8 cellular contexts compared by ENCODE assay signal in genomic region chr5:140131967-140132409, GRCh38. TPM values are rescaled to one million over a fixed set of nuclear protein-coding genes. Genes with fewer than 3 reads are reported as not detected.
DNase-seq lines count a peak whose midpoint lies in the region; ATAC-seq and TF ChIP-seq lines count a peak whose summit lies in the region.

No MANE protein-coding gene starts in this region.

- H4K20me1 ChIP-seq in MM.1S (ENCODE audit: insufficient read depth, low read length): no peaks in the 10 kb centered on the region

- H3K9me3 Mint-ChIP-seq in CD4-positive, CD25-positive, alpha-beta regulatory T cell: no peaks in the 10 kb centered on the region

- no peaks in the 10 kb centered on the region for H3K9me3 ChIP-seq in CD4-positive, CD25-positive, alpha-beta regulatory T cell (ENCODE audit: control insufficient read depth in 2 of 2, low read length in 2 of 2)
- no peaks in the 10 kb centered on the region for H3K9me3 ChIP-seq in MM.1S (replicated peaks; ENCODE audit: insufficient read depth, low read length)

- no peaks in the 10 kb centered on the region for H3K4me1 ChIP-seq in CD4-positive, CD25-positive, alpha-beta regulatory T cell (ENCODE audit: control insufficient read depth, insufficient read depth, low read length, poor library complexity, severe bottlenecking)
- H3K4me1 ChIP-seq in MM.1S (ENCODE audit: low read length): peaks cover 9% of the 10 kb centered on the region

- H3K4me2 ChIP-seq in MM.1S (ENCODE audit: low read depth, low read length): no peak overlapping the region

- no peaks in the 10 kb centered on the region for H3K27me3 Mint-ChIP-seq in CD4-positive, CD25-positive, alpha-beta regulatory T cell

- no peaks in the 10 kb centered on the region for H3F3A ChIP-seq in MM.1S (ENCODE audit: insufficient read depth, low read length)

- H3K4me3 ChIP-seq in CD4-positive, CD25-positive, alpha-beta regulatory T cell (ENCODE audit: low read depth, low read length): no peak overlapping the region
- H3K4me3 ChIP-seq in MM.1S (ENCODE audit: low read length): no peak overlapping the region

- H2AFZ ChIP-seq in MM.1S (ENCODE audit: low read length): no peak overlapping the region

- peaks cover 5 to 36% (median 27%) of the 10 kb centered on the region in 4 donors for H3K4me1 Mint-ChIP-seq in CD4-positive, CD25-positive, alpha-beta regulatory T cell

- H3K79me2 ChIP-seq in MM.1S (ENCODE audit: low read length): no peaks in the 10 kb centered on the region

- H3K4me3 Mint-ChIP-seq in CD4-positive, CD25-positive, alpha-beta regulatory T cell: peak overlapping the region in 1 of 4 donors; percentile 11

- H3K27ac ChIP-seq in CD4-positive, CD25-positive, alpha-beta regulatory T cell (ENCODE audit: insufficient read depth, low read length, poor library complexity, severe bottlenecking): no peak overlapping the region
- H3K27ac ChIP-seq in MM.1S (ENCODE audit: low read length): no peak overlapping the region

- peak in 1 of 3 donors; percentile 26 for DNase-seq in CD4-positive, CD25-positive, alpha-beta regulatory T cell
- peak; percentile 98 for DNase-seq in HT1080 (ENCODE audit: low read depth)
- peak; percentile 49 for DNase-seq in activated CD8-positive, alpha-beta memory T cell treated with anti-CD3 and anti-CD28 coated beads, Interleukin-2, amount 50 U/mL, for 48 hours
- DNase-seq in left lobe of liver (ENCODE audit: low spot score): peak; percentile 36
- no peak for DNase-seq in C1 segment of cervical spinal cord (lab: John Stamatoyannopoulos, UW)
- DNase-seq in MM.1S: no peak

- no peaks in the 10 kb centered on the region for H3K27me3 ChIP-seq in CD4-positive, CD25-positive, alpha-beta regulatory T cell (ENCODE audit: control insufficient read depth, insufficient read depth, low read length)
- no peaks in the 10 kb centered on the region for H3K27me3 ChIP-seq in MM.1S (replicated peaks; ENCODE audit: insufficient read depth, low read length)

- TF ChIP-seq CTCF in MM.1S (IDR thresholded peaks at IDR 0.05; ENCODE audit: low read length): no peak

- ATAC-seq in CD4-positive, CD25-positive, alpha-beta regulatory T cell (ENCODE audit: low read depth in 2 of 2): peak; percentile 20 to 34
- ATAC-seq in left lobe of liver: peak; percentile 45
- no peak for ATAC-seq in HG03139 (IDR thresholded peaks at IDR 0.05; ENCODE audit: unreplicated experiment)
- no peak for ATAC-seq in HG03378 (IDR thresholded peaks at IDR 0.05; ENCODE audit: unreplicated experiment)

- H3K36me3 ChIP-seq in CD4-positive, CD25-positive, alpha-beta regulatory T cell (ENCODE audit: control insufficient read depth, insufficient read depth, low read length): no peaks in the 10 kb centered on the region
- H3K36me3 ChIP-seq in MM.1S (replicated peaks; ENCODE audit: insufficient read depth, low read length): no peaks in the 10 kb centered on the region

- H3K27ac Mint-ChIP-seq in CD4-positive, CD25-positive, alpha-beta regulatory T cell: peak overlapping the region in 1 of 3 donors; percentile 31

- H3K9ac ChIP-seq in MM.1S (ENCODE audit: low read length): no peak overlapping the region

- no peaks in the 10 kb centered on the region for H3K36me3 Mint-ChIP-seq in CD4-positive, CD25-positive, alpha-beta regulatory T cell

- H3K9me2 ChIP-seq in MM.1S (replicated peaks; ENCODE audit: insufficient read depth, low read length): no peaks in the 10 kb centered on the region

RNA-seq across cellular contexts. Expression of gene IGIP, which starts 6.3 kb away (rescaled TPM):
- total RNA-seq in CD4-positive, CD25-positive, alpha-beta regulatory T cell: 2.3 TPM
- polyA plus RNA-seq in CD4-positive, CD25-positive, alpha-beta regulatory T cell: under 1 TPM in 3 of 4 donors, not detected in 1; 0.06 to 0.33 (median 0.28) TPM
- 0.23 and 0.85 TPM in 2 replicates for total RNA-seq in HT1080 (2014; rRNA removed; shearing (Covaris generic))
- polyA plus RNA-seq in HT1080 (2015; cell fraction: cytosol; rRNA removed): 0.73 and 1.1 TPM in 2 replicates
- polyA plus RNA-seq in HT1080 (2015; cell fraction: nucleus; rRNA removed): 3.8 and 4.8 TPM in 2 replicates
- 7.0 TPM for total RNA-seq in left lobe of liver

RNA-seq across cellular contexts. Expression of gene PURA, which starts 18.1 kb away (rescaled TPM):
- total RNA-seq in CD4-positive, CD25-positive, alpha-beta regulatory T cell: 7.7 TPM
- 1 to 10 TPM; 2.3 to 4.1 (median 3.6) TPM for polyA plus RNA-seq in CD4-positive, CD25-positive, alpha-beta regulatory T cell
- 8.8 and 12.2 TPM in 2 replicates for total RNA-seq in HT1080 (2014; rRNA removed; shearing (Covaris generic))
- 6.2 and 6.4 TPM in 2 replicates for polyA plus RNA-seq in HT1080 (2015; cell fraction: cytosol; rRNA removed)
- polyA plus RNA-seq in HT1080 (2015; cell fraction: nucleus; rRNA removed): 5.9 and 6.0 TPM in 2 replicates
- total RNA-seq in left lobe of liver: 12.7 TPM

RNA-seq across cellular contexts. Expression of gene CYSTM1, which starts 43.0 kb away (rescaled TPM):
- 7.1 TPM for total RNA-seq in CD4-positive, CD25-positive, alpha-beta regulatory T cell
- 10 to 100 TPM; 10.8 to 26.4 (median 15.1) TPM for polyA plus RNA-seq in CD4-positive, CD25-positive, alpha-beta regulatory T cell
- 34.9 and 40.3 TPM in 2 replicates for total RNA-seq in HT1080 (2014; rRNA removed; shearing (Covaris generic))
- 14.3 and 18.7 TPM in 2 replicates for polyA plus RNA-seq in HT1080 (2015; cell fraction: cytosol; rRNA removed)
- polyA plus RNA-seq in HT1080 (2015; cell fraction: nucleus; rRNA removed): 6.4 and 8.3 TPM in 2 replicates
- total RNA-seq in left lobe of liver: 24.6 TPM

Comparison
In these comparisons a context has a peak if more than half of its experiments do, and no peak if none do; other contexts are left out.
1. ATAC-seq: peak in CD4-positive, CD25-positive, alpha-beta regulatory T cell (2 of 2) and left lobe of liver (single experiment); none in HG03139 (single experiment) and HG03378 (single experiment).
2. DNase-seq: peak in HT1080 (single experiment), activated CD8-positive, alpha-beta memory T cell treated with anti-CD3 and anti-CD28 coated beads, Interleukin-2, amount 50 U/mL, for 48 hours (single experiment) and left lobe of liver (single experiment); none in C1 segment of cervical spinal cord (0 of 14) and MM.1S (single experiment).